13 cellular contexts compared by ENCODE assay signal in genomic region chr16:86387461-86388440, GRCh38.
DNase-seq lines count a peak whose midpoint lies in the region; TF ChIP-seq lines count a peak whose summit lies in the region.
"Had no signal": no experiment of that assay in that cellular context is flagged by ENCODE, and none has a peak within 500 bp of the region (broad histone marks: within the 10 kb centered on the region; RNA-seq: fewer than 3 reads in every experiment).

No MANE protein-coding gene starts in this region.

- TF ChIP-seq CTCF in fibroblast of mammary gland (conservative IDR thresholded peaks at IDR 0.05; ENCODE audit: control insufficient read depth, insufficient read depth, low read depth, low read length) (no peak), Peyer's patch (IDR thresholded peaks at IDR 0.05) (no peak)

- H3K4me1 ChIP-seq in SJSA1 (replicated peaks) (peaks cover 72% of the 10 kb centered on the region), Peyer's patch (no peaks in the 10 kb centered on the region)
- H3K4me1 ChIP-seq: parathyroid adenoma had no signal

- peak; percentile 8 for DNase-seq in stimulated activated CD4-positive, alpha-beta T cell treated with anti-CD3 and anti-CD28 coated beads, Interleukin-15, amount 100 ng/mL, for 24 hours
- DNase-seq in stimulated activated CD4-positive, alpha-beta T cell treated with anti-CD3 and anti-CD28 coated beads, Interleukin-12 subunit alpha, Interleukin-12 subunit beta, amount 100 ng/mL, for 4 hours = no peak
- DNase-seq in SJSA1 (ENCODE audit: low read depth in 1 of 2, low spot score in 2 of 2) = peak; percentile 98 to 99
- DNase-seq in fibroblast of mammary gland (ENCODE audit: low read depth) = peak; percentile 97
- no peak for DNase-seq in Peyer's patch
- no peak for DNase-seq in hypothalamus (lab: John Stamatoyannopoulos, UW)
- no peak for DNase-seq in effector CD4-positive, alpha-beta T cell
- no peak for DNase-seq in activated naive CD4-positive, alpha-beta T cell treated with anti-CD3 and anti-CD28 coated beads for 36 hours
- DNase-seq: activated CD8-positive, alpha-beta memory T cell treated with anti-CD3 and anti-CD28 coated beads, Interleukin-2, amount 10 ng/mL, durations not matched to agents 7 days and 5 days; CD8-positive, alpha-beta memory T cell; central memory CD4-positive, alpha-beta T cell; SHP77 had no signal

- H3K27me3 Mint-ChIP-seq in activated naive CD4-positive, alpha-beta T cell treated with anti-CD3 and anti-CD28 coated beads for 36 hours (ENCODE audit: low read depth) = peaks cover 9% of the 10 kb centered on the region
- H3K27me3 Mint-ChIP-seq: activated CD8-positive, alpha-beta memory T cell treated with anti-CD3 and anti-CD28 coated beads, Interleukin-2, amount 10 ng/mL, durations not matched to agents 7 days and 5 days had no signal

- intact Hi-C loops in activated naive CD4-positive, alpha-beta T cell treated with anti-CD3 and anti-CD28 coated beads for 36 hours (cut with micrococcal nuclease) = no loop called here

- H3K9me3 Mint-ChIP-seq in activated naive CD4-positive, alpha-beta T cell treated with anti-CD3 and anti-CD28 coated beads for 36 hours = no peaks in the 10 kb centered on the region

- H3K9me3 ChIP-seq in SJSA1 (replicated peaks) (peaks cover 7% of the 10 kb centered on the region), Peyer's patch (no peaks in the 10 kb centered on the region)

- CTCF ChIA-PET in activated naive CD4-positive, alpha-beta T cell treated with anti-CD3 and anti-CD28 coated beads for 36 hours (lab: Charles Lee) = no interaction called here

- no peaks in the 10 kb centered on the region for H3K36me3 ChIP-seq in SJSA1
- no peaks in the 10 kb centered on the region for H3K36me3 ChIP-seq in Peyer's patch

- no peak overlapping the region for H3K4me3 ChIP-seq in SJSA1
- no peak overlapping the region for H3K4me3 ChIP-seq in fibroblast of mammary gland (ENCODE audit: control insufficient read depth, low read depth, low read length)
- H3K4me3 ChIP-seq in Peyer's patch = no peak overlapping the region

- H3K27ac ChIP-seq in SJSA1 = peak overlapping the region; percentile 78
- peak overlapping the region in 1 of 4 donors; percentile 65 for H3K27ac ChIP-seq in Peyer's patch
- H3K27ac ChIP-seq: parathyroid adenoma had no signal

- H3K27me3 ChIP-seq in SJSA1 (replicated peaks) = no peaks in the 10 kb centered on the region
- no peaks in the 10 kb centered on the region for H3K27me3 ChIP-seq in Peyer's patch

- TF ChIP-seq POLR2A in Peyer's patch (IDR thresholded peaks at IDR 0.05) = no peak

- H3K4me3 Mint-ChIP-seq in activated naive CD4-positive, alpha-beta T cell treated with anti-CD3 and anti-CD28 coated beads for 36 hours = no peak overlapping the region
- H3K4me3 Mint-ChIP-seq: activated CD8-positive, alpha-beta memory T cell treated with anti-CD3 and anti-CD28 coated beads, Interleukin-2, amount 10 ng/mL, durations not matched to agents 7 days and 5 days; CD8-positive, alpha-beta memory T cell had no signal

- H3K27ac Mint-ChIP-seq in activated naive CD4-positive, alpha-beta T cell treated with anti-CD3 and anti-CD28 coated beads for 36 hours = no peak overlapping the region
- H3K27ac Mint-ChIP-seq: activated CD8-positive, alpha-beta memory T cell treated with anti-CD3 and anti-CD28 coated beads, Interleukin-2, amount 10 ng/mL, durations not matched to agents 7 days and 5 days; CD8-positive, alpha-beta memory T cell had no signal

- H3K4me1 Mint-ChIP-seq in activated naive CD4-positive, alpha-beta T cell treated with anti-CD3 and anti-CD28 coated beads for 36 hours (ENCODE audit: low read depth) = no peaks in the 10 kb centered on the region
- H3K4me1 Mint-ChIP-seq: activated CD8-positive, alpha-beta memory T cell treated with anti-CD3 and anti-CD28 coated beads, Interleukin-2, amount 10 ng/mL, durations not matched to agents 7 days and 5 days; CD8-positive, alpha-beta memory T cell had no signal

- no peaks in the 10 kb centered on the region for H3K36me3 Mint-ChIP-seq in activated naive CD4-positive, alpha-beta T cell treated with anti-CD3 and anti-CD28 coated beads for 36 hours (ENCODE audit: low read depth)
- H3K36me3 Mint-ChIP-seq: activated CD8-positive, alpha-beta memory T cell treated with anti-CD3 and anti-CD28 coated beads, Interleukin-2, amount 10 ng/mL, durations not matched to agents 7 days and 5 days; CD8-positive, alpha-beta memory T cell had no signal

Comparison
In these comparisons a context has a peak if more than half of its experiments do, and no peak if none do; other contexts are left out.
1. DNase-seq: peak in stimulated activated CD4-positive, alpha-beta T cell treated with anti-CD3 and anti-CD28 coated beads, Interleukin-15, amount 100 ng/mL, for 24 hours (single experiment), SJSA1 (2 of 2) and fibroblast of mammary gland (single experiment); none in stimulated activated CD4-positive, alpha-beta T cell treated with anti-CD3 and anti-CD28 coated beads, Interleukin-12 subunit alpha, Interleukin-12 subunit beta, amount 100 ng/mL, for 4 hours (single experiment), Peyer's patch (0 of 3), hypothalamus (0 of 51), effector CD4-positive, alpha-beta T cell (single experiment) and activated naive CD4-positive, alpha-beta T cell treated with anti-CD3 and anti-CD28 coated beads for 36 hours (single experiment).